Comparison of ENCODE assay signal across 17 cellular contexts in the genomic region with DNA sequence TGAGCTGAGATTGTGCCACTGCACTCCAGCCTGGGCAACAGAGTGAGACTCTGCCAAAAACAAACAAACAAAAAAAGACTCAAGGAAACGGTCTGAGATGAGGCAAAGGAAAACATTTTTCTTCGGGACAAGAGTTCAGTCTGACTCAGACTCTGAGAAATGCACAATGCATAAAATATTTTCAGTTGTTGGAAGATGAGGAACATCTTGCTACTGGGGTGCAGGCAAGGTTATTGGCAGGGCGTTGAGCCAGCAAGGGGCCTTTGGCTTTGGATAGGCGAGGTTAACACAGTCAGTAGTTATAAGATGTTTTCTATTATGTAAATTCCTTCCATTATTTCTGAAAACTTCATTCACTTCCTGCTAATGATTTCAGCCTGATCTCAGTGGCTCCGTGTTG.
DNase-seq lines count a peak whose midpoint lies in the region; ATAC-seq and TF ChIP-seq lines count a peak whose summit lies in the region.
"Had no signal": no experiment of that assay in that cellular context is flagged by ENCODE, and none has a peak within 500 bp of the region (broad histone marks: within the 10 kb centered on the region; RNA-seq: fewer than 3 reads in every experiment).

No MANE protein-coding gene starts in this region.

- H3K36me3 ChIP-seq in breast epithelium: no peaks in the 10 kb centered on the region

- no peaks in the 10 kb centered on the region for H3K36me3 Mint-ChIP-seq in MCF 10A (ENCODE audit: insufficient read depth, unreplicated experiment)

- ATAC-seq in HG02973 (IDR thresholded peaks at IDR 0.05; ENCODE audit: unreplicated experiment) (no peak), GM19467 (IDR thresholded peaks at IDR 0.05; ENCODE audit: unreplicated experiment) (no peak)

- no peak for TF ChIP-seq POLR2A in breast epithelium (IDR thresholded peaks at IDR 0.05)

- H3K27me3 Mint-ChIP-seq in MCF 10A (ENCODE audit: insufficient read depth, unreplicated experiment): peaks cover 11% of the 10 kb centered on the region

- no peak overlapping the region for H3K4me3 Mint-ChIP-seq in MCF 10A (ENCODE audit: unreplicated experiment)
- H3K4me3 Mint-ChIP-seq: HFFc6 had no signal

- H3K4me3 ChIP-seq in breast epithelium (no peak overlapping the region), foreskin fibroblast (ENCODE audit: low read depth in 1 of 2, low read length in 2 of 2) (no peak overlapping the region)
- H3K4me3 ChIP-seq: SK-N-MC had no signal

- CTCF ChIA-PET in MCF 10A (lab: Yijun Ruan, JAX): no interaction called here

- no peak for TF ChIP-seq CTCF in MCF 10A (IDR thresholded peaks at IDR 0.05; ENCODE audit: unreplicated experiment)
- no peak for TF ChIP-seq CTCF in breast epithelium (IDR thresholded peaks at IDR 0.05)
- TF ChIP-seq CTCF in foreskin fibroblast (IDR thresholded peaks at IDR 0.05; ENCODE audit: low read depth, low read length): no peak

- BruUV-seq in MCF 10A (replicated peaks; lab: Mats Ljungman, UMichigan): no TSS peak

- H3K27me3 ChIP-seq in breast epithelium: peaks cover 0 to 7% of the 10 kb centered on the region in 2 donors

- no peak overlapping the region for H3K27ac Mint-ChIP-seq in MCF 10A (ENCODE audit: low read depth, unreplicated experiment)
- H3K27ac Mint-ChIP-seq: HFFc6 had no signal

- H3K4me1 Mint-ChIP-seq in MCF 10A (ENCODE audit: insufficient read depth, unreplicated experiment): no peaks in the 10 kb centered on the region

- POLR2A ChIA-PET in MCF 10A (lab: Yijun Ruan, JAX): no interaction called here

- H3K9me3 Mint-ChIP-seq in MCF 10A (ENCODE audit: unreplicated experiment): peaks cover 17% of the 10 kb centered on the region

- H3K4me1 ChIP-seq in breast epithelium: no peaks in the 10 kb centered on the region
- H3K4me1 ChIP-seq: Caco-2 had no signal

- intact Hi-C loops in MCF 10A (cut with micrococcal nuclease) (no loop called here), breast epithelium (cut with DNase I; ENCODE audit: low total_unique reads) (no loop called here)

- DNase-seq in MCF 10A (ENCODE audit: unreplicated experiment) (peak; percentile 1), breast epithelium (ENCODE audit: low spot score in 2 of 2) (no peak), brain pericyte (ENCODE audit: low read depth, low spot score) (peak; percentile 15), foreskin fibroblast (peak; percentile 49 to 81), foreskin melanocyte (no peak), DMS79 treated with DMSO at 0.1 percent for 48 hours (lab: John Stamatoyannopoulos, UW) (no peak)
- DNase-seq: Caco-2, HFFc6, KG1, MM.1S, NCI-H1105, NCI-H1694 treated with DMSO at 0.1 percent for 48 hours, NCI-H446 had no signal

- no peak overlapping the region for H3K27ac ChIP-seq in breast epithelium
- H3K27ac ChIP-seq: 22Rv1, SK-N-MC had no signal

- no peaks in the 10 kb centered on the region for H3K9me3 ChIP-seq in breast epithelium
- H3K9me3 ChIP-seq: Caco-2 had no signal

Comparison
In these comparisons a context has a peak if more than half of its experiments do, and no peak if none do; other contexts are left out.
1. DNase-seq: peak in MCF 10A (single experiment), brain pericyte (single experiment) and foreskin fibroblast (2 of 2); none in breast epithelium (0 of 2), foreskin melanocyte (single experiment) and DMS79 treated with DMSO at 0.1 percent for 48 hours (single experiment).